ENCODE assay signal across 9 cellular contexts in genomic region chr2:109438773-109439191, GRCh38.
DNase-seq lines count a peak whose midpoint lies in the region; ATAC-seq, FAIRE-seq and TF ChIP-seq lines count a peak whose summit lies in the region.
"Had no signal": no experiment of that assay in that cellular context is flagged by ENCODE, and none has a peak within 500 bp of the region (broad histone marks: within the 10 kb centered on the region; RNA-seq: fewer than 3 reads in every experiment).

No MANE protein-coding gene starts in this region.

- WGBS in right lobe of liver (ENCODE audit: insufficient coverage, low coverage, low lambda C conversion rate, missing lambda C conversion rate), result no CpG with 5 or more reads among the region's 3 CpGs
- 19% methylated on average over 3 of the region's 3 CpGs for WGBS in HepG2 (ENCODE audit: low lambda C conversion rate)

- no peaks in the 10 kb centered on the region for H3K27me3 ChIP-seq in right lobe of liver
- H3K27me3 ChIP-seq in HepG2 (ENCODE audit: control insufficient read depth in 1 of 2, insufficient read depth in 2 of 2, low read length in 2 of 2), result peaks cover 0 to 11% of the 10 kb centered on the region in 2 experiments; a peak in 3 of 5 replicates

- no TSS peak for BruUV-seq in HepG2 (replicated peaks; lab: Mats Ljungman, UMichigan)

- H3K79me2 ChIP-seq in HepG2 (ENCODE audit: insufficient read depth, low read length), result no peaks in the 10 kb centered on the region

- TF ChIP-seq CTCF in right lobe of liver (IDR thresholded peaks at IDR 0.05) (no peak), HepG2 (CRISPR knock-in tag; IDR thresholded peaks at IDR 0.05) (no peak), GM13977 (IDR thresholded peaks at IDR 0.05; ENCODE audit: extremely low read depth, insufficient read depth, missing control alignments) (no peak)

- H3K9me3 ChIP-seq in right lobe of liver (no peaks in the 10 kb centered on the region), HepG2 (ENCODE audit: low read length) (peaks cover 18% of the 10 kb centered on the region)

- no peak overlapping the region for H3K4me2 ChIP-seq in HepG2 (ENCODE audit: low read depth, low read length)

- POLR2A ChIA-PET in HepG2 (lab: Yijun Ruan, JAX), result no interaction called here

- no peak for TF ChIP-seq EP300 in HepG2 (IDR thresholded peaks at IDR 0.05; ENCODE audit: low read depth in 2 of 2, low read length in 2 of 2)
- TF ChIP-seq EP300 in HepG2 (CRISPR knock-in tag; IDR thresholded peaks at IDR 0.05; ENCODE audit: borderline replicate concordance), result no peak

- TF ChIP-seq POLR2A in right lobe of liver (IDR thresholded peaks at IDR 0.05) (no peak), HepG2 (IDR thresholded peaks at IDR 0.05; ENCODE audit: insufficient read depth in 1 of 2, low read depth in 2 of 2, low read length in 2 of 2) (no peak)

- H2AFZ ChIP-seq in HepG2 (ENCODE audit: low read length), result no peak overlapping the region

- no peak overlapping the region for H3K9ac ChIP-seq in HepG2 (ENCODE audit: insufficient read depth, low read depth, low read length)

- TF ChIP-seq RAD21 in HepG2 (CRISPR knock-in tag; IDR thresholded peaks at IDR 0.05), result no peak

- CTCF ChIA-PET in HepG2 (lab: Yijun Ruan, JAX; ENCODE audit: low intra/inter-chr PET ratio, low total read pairs), result no interaction called here

- H3K4me3 ChIP-seq in right lobe of liver (no peak overlapping the region), HepG2 (replicated peaks in 1 of 3; ENCODE audit: insufficient read depth in 1 of 3, low read depth in 2 of 3, low read length in 3 of 3) (no peak overlapping the region)

- DNase-seq in right lobe of liver (peak in 2 of 3 donors; percentile 42 to 78), HepG2 (ENCODE audit: low spot score) (no peak), dermis blood vessel endothelial cell (peak; percentile 46), medulla oblongata (ENCODE audit: extremely low spot score) (peak; percentile 88), COR-L47 (lab: John Stamatoyannopoulos, UW) (no peak), ureter (ENCODE audit: low spot score) (no peak), GM13977 (ENCODE audit: low spot score) (no peak), NK-92 (lab: John Stamatoyannopoulos, UW; ENCODE audit: unreplicated experiment) (no peak)

- ATAC-seq in right lobe of liver, result peak in 3 of 4 donors; percentile 14 to 80 (median 77)
- no peak for ATAC-seq in HepG2

- FAIRE-seq in HepG2 (lab: Jason Lieb, UNC), result no peak
- FAIRE-seq: GM18507 had no signal

- H4K20me1 ChIP-seq in HepG2 (ENCODE audit: insufficient read depth, low read length), result no peaks in the 10 kb centered on the region

- in situ Hi-C loops in HepG2 (cut with HindIII; ENCODE audit: extremely low pct_ligation_motif_present, low pct_unique_long_range_greater_than_20kb) (no loop called here), GM13977 (cut with MboI; ENCODE audit: low pct_unique_long_range_greater_than_20kb, low sequenced_read_pairs, unreplicated experiment) (no loop called here)

- no peaks in the 10 kb centered on the region for H3K36me3 ChIP-seq in right lobe of liver
- no peaks in the 10 kb centered on the region for H3K36me3 ChIP-seq in HepG2 (replicated peaks in 1 of 2; ENCODE audit: control insufficient read depth in 1 of 2, insufficient read depth in 2 of 2, low read length in 2 of 2)

- H3K4me1 ChIP-seq in right lobe of liver (peaks cover 0 to 29% (median 0%) of the 10 kb centered on the region in 4 donors), HepG2 (ENCODE audit: insufficient read depth, low read length) (no peaks in the 10 kb centered on the region)

- intact Hi-C loops in right lobe of liver (cut with DNase I), result no loop called here
- intact Hi-C loops in HepG2 (cut with micrococcal nuclease; ENCODE audit: unreplicated experiment), result no loop called here

- peak overlapping the region in 1 of 3 donors; percentile 47 for H3K27ac ChIP-seq in right lobe of liver
- no peak overlapping the region for H3K27ac ChIP-seq in HepG2 (ENCODE audit: extremely low read length, insufficient read depth, low read length)

TF ChIP-seq in HepG2, 621 proteins besides CTCF, POLR2A, EP300 and RAD21:
- TF ChIP-seq THAP9 (CRISPR knock-in tag; IDR thresholded peaks at IDR 0.05; ENCODE audit: borderline replicate concordance) (no peak), NR3C1 (CRISPR knock-in tag; IDR thresholded peaks at IDR 0.05) (no peak), ZMYM3 (CRISPR knock-in tag; IDR thresholded peaks at IDR 0.05) (no peak), RAD51 (IDR thresholded peaks at IDR 0.05; ENCODE audit: borderline replicate concordance) (no peak), HMGXB4 (CRISPR knock-in tag; IDR thresholded peaks at IDR 0.05; ENCODE audit: borderline replicate concordance in 1 of 2, low read depth in 1 of 2) (no peak), ZBTB39 (CRISPR knock-in tag; IDR thresholded peaks at IDR 0.05) (no peak), TGIF2 (CRISPR knock-in tag; IDR thresholded peaks at IDR 0.05) (no peak), ZBTB26 (CRISPR knock-in tag; IDR thresholded peaks at IDR 0.05; ENCODE audit: borderline replicate concordance) (no peak), ARHGAP35 (CRISPR knock-in tag; IDR thresholded peaks at IDR 0.05; ENCODE audit: borderline replicate concordance) (no peak), SAP130 (CRISPR knock-in tag; IDR thresholded peaks at IDR 0.05; ENCODE audit: low read depth) (no peak), ZNF225 (CRISPR knock-in tag; IDR thresholded peaks at IDR 0.05) (no peak), ZC3H4 (CRISPR knock-in tag; IDR thresholded peaks at IDR 0.05; ENCODE audit: borderline replicate concordance) (no peak)

Comparison
In these comparisons a context has a peak if more than half of its experiments do, and no peak if none do; other contexts are left out.
1. DNase-seq: peak in right lobe of liver (2 of 3), dermis blood vessel endothelial cell (single experiment) and medulla oblongata (single experiment); none in HepG2 (single experiment), COR-L47 (single experiment), ureter (single experiment), GM13977 (single experiment) and NK-92 (single experiment).